In the genomic region with DNA sequence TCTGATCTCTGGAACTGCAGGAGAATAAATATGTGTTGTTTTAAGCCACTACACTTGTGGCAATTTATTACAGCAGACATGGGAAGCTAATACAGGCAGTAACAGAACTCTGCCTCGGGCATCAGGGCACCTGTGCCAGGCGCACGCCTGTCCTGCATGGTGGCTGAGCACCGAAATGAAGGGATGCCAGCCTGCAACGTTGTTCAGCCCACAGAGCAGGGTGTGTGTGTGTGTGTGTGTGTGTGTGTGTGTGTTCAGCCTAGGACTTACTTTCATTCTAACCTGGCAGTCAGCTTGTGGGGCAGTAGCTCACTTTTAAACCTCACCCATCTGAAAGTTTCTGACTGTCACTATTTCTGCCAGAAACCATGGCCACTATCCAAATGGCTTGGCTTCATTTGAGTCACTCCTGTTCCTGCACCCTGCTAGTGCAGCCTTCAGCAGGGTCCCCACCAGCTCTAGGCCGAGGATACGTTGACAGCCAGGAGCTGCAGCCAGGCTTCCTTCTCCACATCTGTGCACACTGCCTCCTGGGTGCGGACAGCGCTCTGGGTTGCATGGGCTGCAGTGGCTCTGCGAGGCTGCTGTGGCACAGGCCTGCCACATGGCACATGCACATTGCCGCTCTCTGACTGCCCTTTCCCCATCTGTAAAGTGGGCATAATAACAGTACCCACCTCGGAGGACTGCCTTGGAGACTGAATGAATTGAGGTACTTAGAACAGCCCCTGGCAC, we compare ENCODE assay signal across 20 cellular contexts. TPM values are rescaled to one million over a fixed set of nuclear protein-coding genes. Genes with fewer than 3 reads are reported as not detected.
"Had no signal": no experiment of that assay in that cellular context is flagged by ENCODE, and none has a peak within 500 bp of the region (broad histone marks: within the 10 kb centered on the region; RNA-seq: fewer than 3 reads in every experiment).

No MANE protein-coding gene starts in this region.

- DNase-seq: activated CD4-positive, CD25-positive, alpha-beta regulatory T cell treated with anti-CD3 and anti-CD28 coated beads, Interleukin-2, amount 50 U/mL, for 72 hours; activated naive CD4-positive, alpha-beta T cell treated with anti-CD3 and anti-CD28 coated beads for 36 hours; kidney glomerular epithelial cell; mammary epithelial cell; naive thymus-derived CD4-positive, alpha-beta T cell; retina; small intestine; stimulated activated CD4-positive, alpha-beta T cell treated with anti-CD3 and anti-CD28 coated beads, Interleukin-4, amount 100 ng/mL, for 4 hours; stimulated activated CD8-positive, alpha-beta memory T cell treated with anti-CD3 and anti-CD28 coated beads, Interleukin-4, amount 100 ng/mL, for 48 hours; stimulated activated naive CD8-positive, alpha-beta T cell treated with anti-CD3 and anti-CD28 coated beads, Interleukin-15, Interleukin-2, amounts not matched to agents 100 U/mL and 50 U/mL, for 24 hours; trophoblast cell had no signal

- H3K4me1 Mint-ChIP-seq: naive thymus-derived CD4-positive, alpha-beta T cell had no signal

- H3K9ac ChIP-seq: parathyroid adenoma had no signal

- H3K27ac Mint-ChIP-seq: activated naive CD4-positive, alpha-beta T cell treated with anti-CD3 and anti-CD28 coated beads for 36 hours; activated T-helper 1 cell treated with anti-CD3 and anti-CD28 coated beads, Interleukin-12 subunit alpha, Interleukin-12 subunit beta, Interleukin-2, Interleukin-4 antibody, amounts not matched to agents 30 ng/mL and 10 ng/mL and 1 ng/mL, durations not matched to agents 14 hours and 24 hours and 36 hours; naive thymus-derived CD4-positive, alpha-beta T cell had no signal

- H3K27me3 Mint-ChIP-seq: naive thymus-derived CD4-positive, alpha-beta T cell had no signal

- H3K4me3 ChIP-seq: mucosa of descending colon, SK-N-MC had no signal

- H3K9me3 ChIP-seq: mucosa of descending colon had no signal

- H3K4me1 ChIP-seq: parathyroid adenoma had no signal

- H3K4me3 Mint-ChIP-seq: activated naive CD4-positive, alpha-beta T cell treated with anti-CD3 and anti-CD28 coated beads for 36 hours; activated T-helper 1 cell treated with anti-CD3 and anti-CD28 coated beads, Interleukin-12 subunit alpha, Interleukin-12 subunit beta, Interleukin-2, Interleukin-4 antibody, amounts not matched to agents 30 ng/mL and 10 ng/mL and 1 ng/mL, durations not matched to agents 14 hours and 24 hours and 36 hours; naive thymus-derived CD4-positive, alpha-beta T cell had no signal

- H3K9me3 Mint-ChIP-seq: activated naive CD4-positive, alpha-beta T cell treated with anti-CD3 and anti-CD28 coated beads for 36 hours; activated T-helper 1 cell treated with anti-CD3 and anti-CD28 coated beads, Interleukin-12 subunit alpha, Interleukin-12 subunit beta, Interleukin-2, Interleukin-4 antibody, amounts not matched to agents 30 ng/mL and 10 ng/mL and 1 ng/mL, durations not matched to agents 14 hours and 24 hours and 36 hours; naive thymus-derived CD4-positive, alpha-beta T cell had no signal

- FAIRE-seq: colon, endometrium, small intestine had no signal

- H3K36me3 Mint-ChIP-seq: naive thymus-derived CD4-positive, alpha-beta T cell had no signal

- H3K27ac ChIP-seq: parathyroid adenoma, SK-N-MC had no signal

RNA-seq across cellular contexts. Expression of a gene that starts 4.5 kb away (rescaled TPM):
- total RNA-seq: activated CD8-positive, alpha-beta memory T cell treated with anti-CD3 and anti-CD28 coated beads for 36 hours; activated naive CD4-positive, alpha-beta T cell treated with anti-CD3 and anti-CD28 coated beads for 36 hours; activated T-helper 1 cell treated with anti-CD3 and anti-CD28 coated beads, Interleukin-12 subunit alpha, Interleukin-12 subunit beta, Interleukin-2, Interleukin-4 antibody, amounts not matched to agents 30 ng/mL and 10 ng/mL and 1 ng/mL, durations not matched to agents 14 hours and 24 hours and 36 hours; mammary epithelial cell; mucosa of descending colon; naive thymus-derived CD4-positive, alpha-beta T cell had no signal
- polyA plus RNA-seq: adipose tissue; esophagus; mammary epithelial cell; naive thymus-derived CD4-positive, alpha-beta T cell had no signal

RNA-seq across cellular contexts. Expression of a gene that starts 10.9 kb away (rescaled TPM):
- total RNA-seq: activated CD8-positive, alpha-beta memory T cell treated with anti-CD3 and anti-CD28 coated beads for 36 hours; activated naive CD4-positive, alpha-beta T cell treated with anti-CD3 and anti-CD28 coated beads for 36 hours; activated T-helper 1 cell treated with anti-CD3 and anti-CD28 coated beads, Interleukin-12 subunit alpha, Interleukin-12 subunit beta, Interleukin-2, Interleukin-4 antibody, amounts not matched to agents 30 ng/mL and 10 ng/mL and 1 ng/mL, durations not matched to agents 14 hours and 24 hours and 36 hours; mammary epithelial cell had no signal
- polyA plus RNA-seq: mammary epithelial cell; naive thymus-derived CD4-positive, alpha-beta T cell had no signal

RNA-seq across cellular contexts. Expression of a gene that starts 45.6 kb away (rescaled TPM):
- total RNA-seq: activated CD8-positive, alpha-beta memory T cell treated with anti-CD3 and anti-CD28 coated beads for 36 hours; activated naive CD4-positive, alpha-beta T cell treated with anti-CD3 and anti-CD28 coated beads for 36 hours; activated T-helper 1 cell treated with anti-CD3 and anti-CD28 coated beads, Interleukin-12 subunit alpha, Interleukin-12 subunit beta, Interleukin-2, Interleukin-4 antibody, amounts not matched to agents 30 ng/mL and 10 ng/mL and 1 ng/mL, durations not matched to agents 14 hours and 24 hours and 36 hours; mammary epithelial cell; mucosa of descending colon; naive thymus-derived CD4-positive, alpha-beta T cell had no signal
- polyA plus RNA-seq: adipose tissue; esophagus; mammary epithelial cell; naive thymus-derived CD4-positive, alpha-beta T cell; small intestine had no signal
